ENCODE assay signal across 20 cellular contexts in genomic region chr1:229147086-229147485, GRCh38.
DNase-seq lines count a peak whose midpoint lies in the region; ATAC-seq and TF ChIP-seq lines count a peak whose summit lies in the region.
"Had no signal": no experiment of that assay in that cellular context is flagged by ENCODE, and none has a peak within 500 bp of the region (broad histone marks: within the 10 kb centered on the region; RNA-seq: fewer than 3 reads in every experiment).

No MANE protein-coding gene starts in this region.

- H3K27me3 ChIP-seq in SJCRH30 (no peaks in the 10 kb centered on the region), foreskin keratinocyte (peaks cover 57% of the 10 kb centered on the region)

- H3K27me3 Mint-ChIP-seq in progenitor cell of endocrine pancreas, result peaks cover 39% of the 10 kb centered on the region

- peaks cover 3% of the 10 kb centered on the region; the same call in 1 of the 2 replicates for H3K9me3 ChIP-seq in SJCRH30 (replicated peaks)
- H3K9me3 ChIP-seq: suprapubic skin had no signal

- H3K36me3 Mint-ChIP-seq in progenitor cell of endocrine pancreas (ENCODE audit: insufficient read depth), result no peaks in the 10 kb centered on the region
- H3K36me3 Mint-ChIP-seq: activated CD8-positive, alpha-beta memory T cell treated with anti-CD3 and anti-CD28 coated beads, Interleukin-2, amount 10 ng/mL, durations not matched to agents 7 days and 5 days; activated naive CD8-positive, alpha-beta T cell treated with anti-CD3 and anti-CD28 coated beads for 36 hours had no signal

- DNase-seq in NCI-H524 (lab: John Stamatoyannopoulos, UW), result peak; percentile 32 to 65
- DNase-seq in NCI-H524 treated with DMSO at 0.1 percent for 48 hours (lab: John Stamatoyannopoulos, UW), result no peak
- peak; percentile 61 for DNase-seq in SJCRH30
- DNase-seq in foreskin keratinocyte, result peak; percentile 29 to 39
- DNase-seq in progenitor cell of endocrine pancreas (ENCODE audit: low spot score, unreplicated experiment), result no peak
- no peak for DNase-seq in iPS-NIHi11 (ENCODE audit: low spot score)
- DNase-seq: activated CD4-positive, alpha-beta T cell treated with anti-CD3 and anti-CD28 coated beads for 48 hours; activated CD8-positive, alpha-beta memory T cell treated with anti-CD3 and anti-CD28 coated beads, Interleukin-2, amount 10 ng/mL, durations not matched to agents 7 days and 5 days; activated naive CD8-positive, alpha-beta T cell treated with anti-CD3 and anti-CD28 coated beads for 36 hours; C1 segment of cervical spinal cord; effector memory CD4-positive, alpha-beta T cell; NCI-H1048; NCI-H2081 treated with DMSO at 0.1 percent for 48 hours; SHP77; T-cell had no signal

- peak overlapping the region; percentile 20 for H3K4me3 ChIP-seq in SJCRH30
- H3K4me3 ChIP-seq: lung, suprapubic skin had no signal

- no peaks in the 10 kb centered on the region for H3K9me3 Mint-ChIP-seq in progenitor cell of endocrine pancreas (ENCODE audit: low read depth)
- H3K9me3 Mint-ChIP-seq: activated naive CD8-positive, alpha-beta T cell treated with anti-CD3 and anti-CD28 coated beads for 36 hours; T-cell had no signal

- H3K4me3 Mint-ChIP-seq in progenitor cell of endocrine pancreas (ENCODE audit: low read depth), result no peak overlapping the region
- H3K4me3 Mint-ChIP-seq: activated CD8-positive, alpha-beta memory T cell treated with anti-CD3 and anti-CD28 coated beads, Interleukin-2, amount 10 ng/mL, durations not matched to agents 7 days and 5 days; activated naive CD8-positive, alpha-beta T cell treated with anti-CD3 and anti-CD28 coated beads for 36 hours; T-cell had no signal

- H3K27ac ChIP-seq in SJCRH30 (peak overlapping the region; percentile 93), foreskin keratinocyte (no peak overlapping the region)
- H3K27ac ChIP-seq: KMS-11, suprapubic skin had no signal

- H3K4me1 ChIP-seq in SJCRH30 (peaks cover 31% of the 10 kb centered on the region), foreskin keratinocyte (no peaks in the 10 kb centered on the region)

- ATAC-seq in foreskin keratinocyte (peak; percentile 75), GM18498 (IDR thresholded peaks at IDR 0.05; ENCODE audit: unreplicated experiment) (no peak), GM21619 (IDR thresholded peaks at IDR 0.05; ENCODE audit: unreplicated experiment) (no peak)
- ATAC-seq: activated CD8-positive, alpha-beta memory T cell treated with anti-CD3 and anti-CD28 coated beads, Interleukin-2, amount 10 ng/mL, durations not matched to agents 7 days and 5 days had no signal

- H3K36me3 ChIP-seq in SJCRH30, result no peaks in the 10 kb centered on the region
- H3K36me3 ChIP-seq: suprapubic skin had no signal

- peak overlapping the region; percentile 75 for H3K27ac Mint-ChIP-seq in progenitor cell of endocrine pancreas
- H3K27ac Mint-ChIP-seq: activated CD8-positive, alpha-beta memory T cell treated with anti-CD3 and anti-CD28 coated beads, Interleukin-2, amount 10 ng/mL, durations not matched to agents 7 days and 5 days; activated naive CD8-positive, alpha-beta T cell treated with anti-CD3 and anti-CD28 coated beads for 36 hours; T-cell had no signal

- TF ChIP-seq CTCF in foreskin keratinocyte (conservative IDR thresholded peaks at IDR 0.05) (no peak), progenitor cell of endocrine pancreas (IDR thresholded peaks at IDR 0.05; ENCODE audit: unreplicated experiment) (no peak)

- H3K4me1 Mint-ChIP-seq in progenitor cell of endocrine pancreas (ENCODE audit: low read depth), result peaks cover 4% of the 10 kb centered on the region
- H3K4me1 Mint-ChIP-seq: activated CD8-positive, alpha-beta memory T cell treated with anti-CD3 and anti-CD28 coated beads, Interleukin-2, amount 10 ng/mL, durations not matched to agents 7 days and 5 days; activated naive CD8-positive, alpha-beta T cell treated with anti-CD3 and anti-CD28 coated beads for 36 hours had no signal

Comparison
In these comparisons a context has a peak if more than half of its experiments do, and no peak if none do; other contexts are left out.
1. DNase-seq: peak in NCI-H524 (2 of 2), SJCRH30 (2 of 2) and foreskin keratinocyte (2 of 2); none in NCI-H524 treated with DMSO at 0.1 percent for 48 hours (single experiment), progenitor cell of endocrine pancreas (single experiment) and iPS-NIHi11 (single experiment).